In the genomic region with DNA sequence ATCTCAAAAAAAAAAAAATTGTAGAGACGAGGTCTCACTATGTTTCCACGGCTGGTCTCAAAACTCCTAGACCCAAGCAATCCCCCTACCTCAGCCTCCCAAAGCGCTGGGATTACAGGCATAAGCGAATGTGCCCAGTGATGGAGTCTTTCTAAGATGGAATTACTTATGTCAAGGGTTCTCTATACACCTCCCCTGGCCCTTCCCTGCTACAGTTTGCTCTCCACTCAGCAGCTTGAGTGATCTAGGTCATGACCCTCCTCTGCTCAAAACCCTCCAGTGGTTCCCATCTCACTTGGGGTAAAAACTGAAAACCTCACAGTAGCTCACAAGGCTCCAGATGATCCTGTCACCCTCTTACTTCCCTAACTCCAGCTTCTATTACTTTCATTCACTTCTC, we compare ENCODE assay signal across 21 cellular contexts. TPM values are rescaled to one million over a fixed set of nuclear protein-coding genes. Genes with fewer than 3 reads are reported as not detected.
DNase-seq lines count a peak whose midpoint lies in the region; ATAC-seq and TF ChIP-seq lines count a peak whose summit lies in the region.
"Had no signal": no experiment of that assay in that cellular context is flagged by ENCODE, and none has a peak within 500 bp of the region (broad histone marks: within the 10 kb centered on the region; RNA-seq: fewer than 3 reads in every experiment).

No MANE protein-coding gene starts in this region.

- no peak for TF ChIP-seq CTCF in natural killer cell (IDR thresholded peaks at IDR 0.05)
- TF ChIP-seq CTCF in H9 (conservative IDR thresholded peaks at IDR 0.05), result no peak

- no peaks in the 10 kb centered on the region for H3K36me3 Mint-ChIP-seq in natural killer cell treated with Interleukin-12 subunit alpha and Interleukin-12 subunit beta and Interleukin-15 and Interleukin-18, amount 100 ng/mL, for 72 hours
- H3K36me3 Mint-ChIP-seq in natural killer cell (no peaks in the 10 kb centered on the region), T-helper 17 cell (ENCODE audit: low read depth) (no peaks in the 10 kb centered on the region), H9 (ENCODE audit: insufficient read depth in 1 of 3, low read depth in 3 of 3) (peaks cover 0 to 8% (median 7%) of the 10 kb centered on the region in 3 experiments; a peak in 4 of 7 replicates)

- no peaks in the 10 kb centered on the region for H3K79me1 ChIP-seq in H9 (ENCODE audit: insufficient read depth, low read depth, low read length, poor library complexity, severe bottlenecking)

- no peak for DNase-seq in natural killer cell treated with Interleukin-12 subunit alpha and Interleukin-12 subunit beta and Interleukin-15 and Interleukin-18, amount 100 ng/mL, for 72 hours (ENCODE audit: low spot score)
- DNase-seq in natural killer cell (no peak), T-helper 17 cell (no peak), islet precursor cell (peak; percentile 29), H9 (no peak)
- no peak for DNase-seq in stimulated activated naive CD4-positive, alpha-beta T cell treated with Interleukin-2 at 50 U/mL for 16 hours (lab: John Stamatoyannopoulos, UW)
- DNase-seq: ACHN, Caco-2, GOT3, KG1, NCI-H1417 treated with DMSO at 0.1 percent for 48 hours, NCI-H187 treated with DMSO at 0.1 percent for 48 hours, NCI-H345, NCI-H524 treated with DMSO at 0.1 percent for 48 hours, PC-3, RPMI8226, SHP77 treated with DMSO at 0.1 percent for 48 hours, SK-N-SH had no signal

- no peak overlapping the region for H2BK120ac ChIP-seq in H9 (ENCODE audit: low read depth, low read length, poor library complexity, severe bottlenecking)

- no peaks in the 10 kb centered on the region for H3K79me2 ChIP-seq in H9 (ENCODE audit: insufficient read depth, low read length)

- no CpG with 5 or more reads among the region's 4 CpGs for WGBS in H9 (ENCODE audit: extremely low coverage, insufficient read length, low lambda C conversion rate)

- H4K5ac ChIP-seq in H9 (ENCODE audit: insufficient read length, low read depth, low read length), result no peak overlapping the region

- no peak overlapping the region for H2BK15ac ChIP-seq in H9 (ENCODE audit: low read depth, low read length)

- H3K14ac ChIP-seq in H9 (ENCODE audit: insufficient read depth, low read length), result no peak overlapping the region

- H4K91ac ChIP-seq in H9 (ENCODE audit: insufficient read length, low read depth, low read length), result no peak overlapping the region

- H3K9ac ChIP-seq in H9 (ENCODE audit: extremely low read depth, insufficient read length, low read length), result no peak overlapping the region
- H3K9ac ChIP-seq: SK-N-SH had no signal

- ATAC-seq in natural killer cell treated with Interleukin-12 subunit alpha and Interleukin-12 subunit beta and Interleukin-15 and Interleukin-18, amount 100 ng/mL, for 72 hours, result no peak
- ATAC-seq in natural killer cell, result no peak
- no peak for ATAC-seq in T-helper 17 cell
- no peak for ATAC-seq in HG03097 (IDR thresholded peaks at IDR 0.05; ENCODE audit: low FRiP score, unreplicated experiment)
- ATAC-seq: HepG2, PC-3 had no signal

- H3T11ph ChIP-seq in H9 (ENCODE audit: low read length), result no peak overlapping the region

- no peak overlapping the region for H3K4me2 ChIP-seq in H9 (ENCODE audit: insufficient read depth, insufficient read length, low read length)
- H3K4me2 ChIP-seq: SK-N-SH had no signal

- H3K27me3 Mint-ChIP-seq in natural killer cell treated with Interleukin-12 subunit alpha and Interleukin-12 subunit beta and Interleukin-15 and Interleukin-18, amount 100 ng/mL, for 72 hours, result peaks cover 15% of the 10 kb centered on the region in 2 donors
- H3K27me3 Mint-ChIP-seq in natural killer cell (ENCODE audit: low read depth in 2 of 2) (peaks cover 10 to 14% of the 10 kb centered on the region in 2 donors), T-helper 17 cell (peaks cover 9% of the 10 kb centered on the region), H9 (ENCODE audit: low read depth) (peaks cover 36% of the 10 kb centered on the region)

- H3K56ac ChIP-seq in H9 (ENCODE audit: insufficient read length, low read depth, low read length), result no peak overlapping the region

- H4K8ac ChIP-seq in H9 (replicated peaks; ENCODE audit: insufficient read length, low read depth, low read length), result no peak overlapping the region

- no peaks in the 10 kb centered on the region for H4K20me1 ChIP-seq in H9 (ENCODE audit: control insufficient read depth, insufficient read depth, insufficient read length)

- no peak overlapping the region for H2BK5ac ChIP-seq in H9 (ENCODE audit: insufficient read length, low read length)

- H3K4me1 ChIP-seq in H9 (ENCODE audit: insufficient read depth, low read length), result 0 out of 2 replicates have a peak, but pooled peaks cover 3% of the 10 kb centered on the region

- H3K23me2 ChIP-seq in H9 (ENCODE audit: insufficient read length, low read depth, low read length, poor library complexity, severe bottlenecking), result no peaks in the 10 kb centered on the region

- H2AFZ ChIP-seq in H9 (ENCODE audit: low read length), result no peak overlapping the region

- H3K27ac Mint-ChIP-seq in natural killer cell treated with Interleukin-12 subunit alpha and Interleukin-12 subunit beta and Interleukin-15 and Interleukin-18, amount 100 ng/mL, for 72 hours, result no peak overlapping the region
- no peak overlapping the region for H3K27ac Mint-ChIP-seq in natural killer cell
- no peak overlapping the region for H3K27ac Mint-ChIP-seq in T-helper 17 cell
- H3K27ac Mint-ChIP-seq in H9, result no peak overlapping the region; a peak in 1 of 7 replicates

- H2AK5ac ChIP-seq in H9 (ENCODE audit: insufficient read length, low read length), result no peak overlapping the region

- peak overlapping the region; percentile 16 for H3K4me3 Mint-ChIP-seq in natural killer cell treated with Interleukin-12 subunit alpha and Interleukin-12 subunit beta and Interleukin-15 and Interleukin-18, amount 100 ng/mL, for 72 hours
- H3K4me3 Mint-ChIP-seq in natural killer cell (no peak overlapping the region), T-helper 17 cell (peak overlapping the region; percentile 4), H9 (no peak overlapping the region)

- H3K9me3 Mint-ChIP-seq in natural killer cell treated with Interleukin-12 subunit alpha and Interleukin-12 subunit beta and Interleukin-15 and Interleukin-18, amount 100 ng/mL, for 72 hours, result no peaks in the 10 kb centered on the region
- H3K9me3 Mint-ChIP-seq in natural killer cell, result no peaks in the 10 kb centered on the region
- no peaks in the 10 kb centered on the region for H3K9me3 Mint-ChIP-seq in H9

- peaks cover 6% of the 10 kb centered on the region; the same call in 1 of the 2 replicates for H3K27me3 ChIP-seq in H9 (ENCODE audit: insufficient read depth, low read length)

- H2BK20ac ChIP-seq in H9 (ENCODE audit: low read depth, low read length, poor library complexity, severe bottlenecking), result no peak overlapping the region

- H3K9me3 ChIP-seq in T-helper 17 cell (ENCODE audit: control insufficient read depth, low read length, poor library complexity, severe bottlenecking) (no peaks in the 10 kb centered on the region), H9 (ENCODE audit: control insufficient read depth, low read depth, low read length) (no peaks in the 10 kb centered on the region)
- H3K9me3 ChIP-seq: Caco-2, SK-N-SH had no signal

- no peak overlapping the region for H3K4ac ChIP-seq in H9 (ENCODE audit: low read depth, low read length)

- no peak overlapping the region for H3K23ac ChIP-seq in H9 (ENCODE audit: insufficient read length, low read depth, low read length)

- intact Hi-C loops in natural killer cell (cut with micrococcal nuclease), result loop anchor here (10.0 kb wide), 1 partner anchor 274 kb away; no protein-coding TSS in a partner anchor

- no peak overlapping the region for H2BK12ac ChIP-seq in H9 (ENCODE audit: insufficient read length, low read depth, low read length)

- no peak overlapping the region for H3K27ac ChIP-seq in H9 (ENCODE audit: insufficient read length, low read depth, low read length)
- H3K27ac ChIP-seq: C4-2B had no signal

- no peak overlapping the region for H3K18ac ChIP-seq in H9 (ENCODE audit: insufficient read length, low read depth, low read length)

- peaks cover 8 to 11% of the 10 kb centered on the region in 2 donors for H3K4me1 Mint-ChIP-seq in natural killer cell treated with Interleukin-12 subunit alpha and Interleukin-12 subunit beta and Interleukin-15 and Interleukin-18, amount 100 ng/mL, for 72 hours (ENCODE audit: low read depth in 2 of 2)
- H3K4me1 Mint-ChIP-seq in natural killer cell (peaks cover 4 to 5% of the 10 kb centered on the region in 2 donors), T-helper 17 cell (peaks cover 13% of the 10 kb centered on the region), H9 (peaks cover 9 to 11% of the 10 kb centered on the region in 2 experiments)

RNA-seq across cellular contexts. Expression of a gene that starts 1.8 kb away (rescaled TPM):
- 10 to 100 TPM; 15.0 to 32.5 TPM for total RNA-seq in natural killer cell treated with Interleukin-12 subunit alpha and Interleukin-12 subunit beta and Interleukin-15 and Interleukin-18, amount 100 ng/mL, for 72 hours
- total RNA-seq in natural killer cell (10 to 100 TPM in 1 of 3 donors, 1 to 10 TPM in 2; 6.1 to 10.2 (median 8.0) TPM), T-helper 17 cell (10 to 100 TPM; 32.3 to 35.0 TPM), H9 (2021) (47.0 and 56.2 TPM in 2 replicates)

RNA-seq across cellular contexts. Expression of a gene that starts 12.2 kb away (rescaled TPM):
- total RNA-seq in natural killer cell treated with Interleukin-12 subunit alpha and Interleukin-12 subunit beta and Interleukin-15 and Interleukin-18, amount 100 ng/mL, for 72 hours, result under 1 TPM; 0.75 to 0.81 TPM
- under 1 TPM in 1 of 3 donors, not detected in 2; 0.07 TPM for total RNA-seq in natural killer cell
- under 1 TPM; 0.05 to 0.16 TPM for total RNA-seq in T-helper 17 cell
- 1.3 and 1.6 TPM in 2 replicates for total RNA-seq in H9 (2021)
- total RNA-seq: PC-3 had no signal

RNA-seq across cellular contexts. Expression of a gene that starts 49.1 kb away (rescaled TPM):
- 10 to 100 TPM; 41.5 to 85.8 TPM for total RNA-seq in natural killer cell treated with Interleukin-12 subunit alpha and Interleukin-12 subunit beta and Interleukin-15 and Interleukin-18, amount 100 ng/mL, for 72 hours
- 10 to 100 TPM; 73.1 to 85.7 (median 73.9) TPM for total RNA-seq in natural killer cell
- 10 to 100 TPM; 73.9 to 78.0 TPM for total RNA-seq in T-helper 17 cell
- 15.2 and 15.5 TPM in 2 replicates for total RNA-seq in H9 (2021)

RNA-seq across cellular contexts. Expression of a gene that starts 60.0 kb away (rescaled TPM):
- total RNA-seq in natural killer cell treated with Interleukin-12 subunit alpha and Interleukin-12 subunit beta and Interleukin-15 and Interleukin-18, amount 100 ng/mL, for 72 hours, result 10 to 100 TPM; 56.8 to 70.4 TPM
- 10 to 100 TPM; 31.6 to 33.0 (median 32.0) TPM for total RNA-seq in natural killer cell
- 10 to 100 TPM; 26.3 to 27.9 TPM for total RNA-seq in T-helper 17 cell
- 57.5 and 59.7 TPM in 2 replicates for total RNA-seq in H9 (2021)

Comparison
In these comparisons a context has a peak if more than half of its experiments do, and no peak if none do; other contexts are left out.
1. H3K4me3 Mint-ChIP-seq: peak in natural killer cell treated with Interleukin-12 subunit alpha and Interleukin-12 subunit beta and Interleukin-15 and Interleukin-18, amount 100 ng/mL, for 72 hours (single experiment) and T-helper 17 cell (single experiment); none in natural killer cell (single experiment) and H9 (0 of 2).